In the genomic region with DNA sequence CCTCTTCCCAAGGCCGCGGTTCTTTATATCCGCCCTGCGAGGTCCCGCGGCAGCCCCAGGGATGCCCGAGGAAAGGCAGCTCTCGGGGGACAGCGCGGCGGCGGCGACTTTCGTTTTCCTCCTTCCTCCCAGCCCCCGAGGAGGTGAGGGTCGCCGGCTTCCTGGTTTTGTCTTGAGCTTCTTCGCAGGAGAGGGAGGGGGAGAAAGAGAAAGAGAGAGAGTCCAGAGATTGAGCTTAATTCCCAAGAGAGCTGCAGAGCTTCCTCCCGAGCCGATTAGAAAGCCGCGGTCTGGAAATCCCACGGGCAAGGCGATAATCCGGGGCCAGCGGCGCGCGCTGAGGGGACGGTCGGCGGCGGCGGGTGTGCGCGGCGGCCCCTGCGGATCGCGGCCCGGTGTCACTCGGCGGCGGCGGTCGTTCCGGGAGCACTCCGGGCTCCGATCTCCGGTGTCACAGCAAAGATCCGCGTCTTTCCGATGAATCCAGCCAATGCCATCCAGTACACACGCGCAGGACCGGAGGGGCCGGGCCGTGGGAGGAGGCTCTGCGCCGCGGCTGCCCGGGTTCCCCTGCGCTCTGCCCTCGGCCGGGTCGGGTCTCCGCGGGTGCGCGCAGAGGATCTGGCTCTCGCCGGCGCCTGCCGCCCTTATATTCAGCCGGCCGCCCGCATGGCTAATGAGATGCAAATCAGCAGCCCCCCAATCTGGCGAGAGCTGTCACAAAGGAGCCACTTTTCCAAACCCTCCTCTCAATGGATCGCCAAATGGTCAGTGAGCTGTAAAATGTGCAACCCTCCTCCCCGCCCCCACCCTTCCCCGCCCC, we compare ENCODE assay signal across 8 cellular contexts. TPM values are rescaled to one million over a fixed set of nuclear protein-coding genes. Genes with fewer than 3 reads are reported as not detected.
DNase-seq lines count a peak whose midpoint lies in the region; ATAC-seq and TF ChIP-seq lines count a peak whose summit lies in the region.

A gene with protein sequence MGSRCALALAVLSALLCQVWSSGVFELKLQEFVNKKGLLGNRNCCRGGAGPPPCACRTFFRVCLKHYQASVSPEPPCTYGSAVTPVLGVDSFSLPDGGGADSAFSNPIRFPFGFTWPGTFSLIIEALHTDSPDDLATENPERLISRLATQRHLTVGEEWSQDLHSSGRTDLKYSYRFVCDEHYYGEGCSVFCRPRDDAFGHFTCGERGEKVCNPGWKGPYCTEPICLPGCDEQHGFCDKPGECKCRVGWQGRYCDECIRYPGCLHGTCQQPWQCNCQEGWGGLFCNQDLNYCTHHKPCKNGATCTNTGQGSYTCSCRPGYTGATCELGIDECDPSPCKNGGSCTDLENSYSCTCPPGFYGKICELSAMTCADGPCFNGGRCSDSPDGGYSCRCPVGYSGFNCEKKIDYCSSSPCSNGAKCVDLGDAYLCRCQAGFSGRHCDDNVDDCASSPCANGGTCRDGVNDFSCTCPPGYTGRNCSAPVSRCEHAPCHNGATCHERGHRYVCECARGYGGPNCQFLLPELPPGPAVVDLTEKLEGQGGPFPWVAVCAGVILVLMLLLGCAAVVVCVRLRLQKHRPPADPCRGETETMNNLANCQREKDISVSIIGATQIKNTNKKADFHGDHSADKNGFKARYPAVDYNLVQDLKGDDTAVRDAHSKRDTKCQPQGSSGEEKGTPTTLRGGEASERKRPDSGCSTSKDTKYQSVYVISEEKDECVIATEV (minus strand): TSS at position 773 of the 823 bp plus-strand sequence. CDS start 939 bp downstream, outside the sequence.

- peaks cover 1% of the 10 kb centered on the region for H3K36me3 Mint-ChIP-seq in T-helper 2 cell treated with Interferon-gamma antibody and Interleukin-4, amounts not matched to agents 5 μg/mL and 100 μg/mL, for 36 hours (ENCODE audit: low read depth)

- no peaks in the 10 kb centered on the region for H3K9me3 ChIP-seq in right lobe of liver

- H3K4me3 ChIP-seq in right lobe of liver: peak within 1 kb of the TSS; percentile 39 to 63 (median 60)

- no peaks in the 10 kb centered on the region for H3K36me3 ChIP-seq in right lobe of liver

- peaks cover 0 to 14% of the 10 kb centered on the region in 2 donors for H3K27me3 ChIP-seq in right lobe of liver

- H3K27me3 Mint-ChIP-seq in T-helper 2 cell treated with Interferon-gamma antibody and Interleukin-4, amounts not matched to agents 5 μg/mL and 100 μg/mL, for 36 hours (ENCODE audit: low read depth): peaks cover 74% of the 10 kb centered on the region

- WGBS in right lobe of liver (ENCODE audit: insufficient coverage, low coverage, low lambda C conversion rate, missing lambda C conversion rate): under 1% methylated on average over 44 of the region's 81 CpGs

- peak within 1 kb of the TSS; percentile 65 for H3K27ac Mint-ChIP-seq in T-helper 2 cell treated with Interferon-gamma antibody and Interleukin-4, amounts not matched to agents 5 μg/mL and 100 μg/mL, for 36 hours

- H3K4me3 Mint-ChIP-seq in T-helper 2 cell treated with Interferon-gamma antibody and Interleukin-4, amounts not matched to agents 5 μg/mL and 100 μg/mL, for 36 hours: peak within 1 kb of the TSS; percentile 80

- H3K4me1 Mint-ChIP-seq in T-helper 2 cell treated with Interferon-gamma antibody and Interleukin-4, amounts not matched to agents 5 μg/mL and 100 μg/mL, for 36 hours (ENCODE audit: low read depth): peaks cover 26% of the 10 kb centered on the region

- DNase-seq in EL (peak; percentile 57), LoVo (ENCODE audit: low spot score) (peak; percentile 16), dermis blood vessel endothelial cell (peak; percentile 54), right lobe of liver (peak; percentile 61 to 72 (median 72)), MV-4-11 (lab: John Stamatoyannopoulos, UW) (no peak)
- no peak for DNase-seq in T-helper 2 cell treated with Interferon-gamma antibody and Interleukin-4, amounts not matched to agents 5 μg/mL and 100 μg/mL, for 36 hours (ENCODE audit: low spot score)
- DNase-seq in stimulated activated naive CD8-positive, alpha-beta T cell treated with anti-CD3 and anti-CD28 coated beads, Interleukin-15, Interleukin-2, amounts not matched to agents 100 U/mL and 50 U/mL, for 24 hours: peak; percentile 51
- no peak for DNase-seq in NK-92 treated with Interleukin-12 subunit alpha and Interleukin-12 subunit beta, amount 100 ng/mL, for 24 hours (lab: John Stamatoyannopoulos, UW)

- no peaks in the 10 kb centered on the region for H3K9me3 Mint-ChIP-seq in T-helper 2 cell treated with Interferon-gamma antibody and Interleukin-4, amounts not matched to agents 5 μg/mL and 100 μg/mL, for 36 hours

- H3K4me1 ChIP-seq in right lobe of liver: peaks cover 0 to 35% (median 6%) of the 10 kb centered on the region in 4 donors

- ATAC-seq in right lobe of liver: peak; percentile 48 to 66 (median 60)
- no peak for ATAC-seq in stimulated activated naive CD8-positive, alpha-beta T cell treated with anti-CD3 and anti-CD28 coated beads, Interleukin-15, Interleukin-2, amounts not matched to agents 100 U/mL and 50 U/mL, for 24 hours

- H3K27ac ChIP-seq in right lobe of liver: peak within 1 kb of the TSS; percentile 53 to 79 (median 55)

- no peak for TF ChIP-seq CTCF in right lobe of liver (IDR thresholded peaks at IDR 0.05)

- intact Hi-C loops in right lobe of liver (cut with DNase I): no loop called here

- peak; percentile 67 for TF ChIP-seq POLR2A in right lobe of liver (IDR thresholded peaks at IDR 0.05)

RNA-seq across cellular contexts. Expression of the gene that starts here (rescaled TPM):
- total RNA-seq in dermis blood vessel endothelial cell (7.5 and 7.6 TPM in 2 replicates), right lobe of liver (1 to 10 TPM; 2.0 to 9.6 (median 3.4) TPM)

Comparison
In these comparisons a context has a peak if more than half of its experiments do, and no peak if none do; other contexts are left out.
1. DNase-seq: peak in EL (single experiment), LoVo (single experiment), dermis blood vessel endothelial cell (single experiment), right lobe of liver (3 of 3) and stimulated activated naive CD8-positive, alpha-beta T cell treated with anti-CD3 and anti-CD28 coated beads, Interleukin-15, Interleukin-2, amounts not matched to agents 100 U/mL and 50 U/mL, for 24 hours (single experiment); none in T-helper 2 cell treated with Interferon-gamma antibody and Interleukin-4, amounts not matched to agents 5 μg/mL and 100 μg/mL, for 36 hours (single experiment), NK-92 treated with Interleukin-12 subunit alpha and Interleukin-12 subunit beta, amount 100 ng/mL, for 24 hours (single experiment) and MV-4-11 (single experiment).